Comparison of ENCODE assay signal across 15 cellular contexts in the genomic region with DNA sequence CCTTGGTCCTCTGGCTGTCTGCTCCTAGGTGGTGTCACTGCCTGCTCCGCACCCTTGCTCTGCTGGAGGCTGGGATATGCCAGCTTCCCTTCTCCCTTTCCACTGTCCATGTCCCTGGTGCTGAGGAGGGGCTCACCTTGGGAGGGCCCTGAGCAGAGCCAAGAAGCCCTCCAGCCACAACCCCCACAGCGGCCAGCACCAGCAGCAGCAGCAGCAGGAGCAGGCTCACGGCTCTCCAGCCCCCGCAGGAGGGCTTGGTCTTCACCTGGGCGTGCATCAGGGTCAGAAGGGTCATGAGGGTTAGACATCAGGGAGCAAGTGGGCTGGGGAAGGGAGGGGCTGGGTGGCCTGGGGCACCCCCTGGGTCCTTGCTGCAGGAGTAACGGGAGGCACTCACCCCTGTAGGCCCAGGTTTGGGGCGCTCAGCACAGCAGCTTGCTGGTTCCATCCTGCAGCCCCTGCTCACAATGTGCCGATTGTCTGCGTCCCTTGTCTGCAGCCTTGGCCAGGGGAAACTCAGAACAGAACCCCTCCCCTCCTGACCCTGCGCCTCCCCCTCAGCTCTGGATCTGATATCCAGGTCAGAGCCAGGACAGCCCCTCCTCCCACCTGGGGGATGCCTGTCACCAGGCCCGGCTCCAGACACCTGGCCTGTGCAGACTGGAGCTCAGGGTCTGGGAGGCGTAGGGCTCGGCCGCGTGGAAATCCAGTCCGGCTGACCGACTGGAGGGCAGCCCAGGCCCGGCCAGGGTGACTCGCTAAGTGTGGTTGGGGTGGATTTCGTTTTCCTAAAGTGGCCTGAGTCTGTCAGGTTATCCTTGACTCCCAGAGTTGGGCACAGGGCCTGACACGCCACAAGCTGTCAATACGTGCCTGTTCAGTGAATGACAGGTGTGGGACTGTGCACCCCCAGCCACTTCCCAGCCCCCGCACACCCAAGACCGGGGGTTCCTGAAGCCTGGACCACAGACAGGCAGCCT. TPM values are rescaled to one million over a fixed set of nuclear protein-coding genes. Genes with fewer than 3 reads are reported as not detected.
DNase-seq lines count a peak whose midpoint lies in the region; ATAC-seq, FAIRE-seq and TF ChIP-seq lines count a peak whose summit lies in the region.
"Had no signal": no experiment of that assay in that cellular context is flagged by ENCODE, and none has a peak within 500 bp of the region (broad histone marks: within the 10 kb centered on the region; RNA-seq: fewer than 3 reads in every experiment).

A gene (minus strand): TSS at position 478 of the 980 bp plus-strand sequence. CDS start 30 bp downstream, at position 448.

- no peak within 1 kb of the TSS for H3K4me3 ChIP-seq in BLaER1 treated with 17β-estradiol and CSF1 and Interleukin-3, amounts not matched to agents 10 nM and 100 nM
- no peak within 1 kb of the TSS for H3K4me3 ChIP-seq in GM12878
- H3K4me3 ChIP-seq in naive thymus-derived CD4-positive, alpha-beta T cell (ENCODE audit: low read length) = no peak within 1 kb of the TSS

- no peak within 1 kb of the TSS for H3K4me3 Mint-ChIP-seq in naive thymus-derived CD4-positive, alpha-beta T cell

- intact Hi-C loops in GM12878 (cut with micrococcal nuclease; ENCODE audit: unreplicated experiment) = no loop called here
- intact Hi-C loops in naive thymus-derived CD4-positive, alpha-beta T cell (cut with micrococcal nuclease) = no loop called here

- H3K9me3 ChIP-seq in BLaER1 treated with 17β-estradiol and CSF1 and Interleukin-3, amounts not matched to agents 10 nM and 100 nM (replicated peaks in 1 of 11) = no peaks in the 10 kb centered on the region
- H3K9me3 ChIP-seq in GM12878 (replicated peaks; ENCODE audit: control insufficient read depth, insufficient read depth, low read length) = no peaks in the 10 kb centered on the region
- H3K9me3 ChIP-seq in naive thymus-derived CD4-positive, alpha-beta T cell (ENCODE audit: control insufficient read depth in 2 of 3, low read length in 3 of 3) = no peaks in the 10 kb centered on the region

- peaks cover 42 to 63% (median 51%) of the 10 kb centered on the region in 11 experiments for H3K36me3 ChIP-seq in BLaER1 treated with 17β-estradiol and CSF1 and Interleukin-3, amounts not matched to agents 10 nM and 100 nM
- peaks cover 8 to 19% of the 10 kb centered on the region in 2 experiments; a peak in 3 of 4 replicates for H3K36me3 ChIP-seq in GM12878 (ENCODE audit: control insufficient read depth in 2 of 2, insufficient read depth in 2 of 2, low read length in 1 of 2)
- H3K36me3 ChIP-seq in naive thymus-derived CD4-positive, alpha-beta T cell (ENCODE audit: control insufficient read depth in 2 of 3, insufficient read depth in 3 of 3, low read length in 3 of 3) = peaks cover 0 to 37% (median 9%) of the 10 kb centered on the region in 3 experiments

- H3K4me2 ChIP-seq in BLaER1 treated with 17β-estradiol and CSF1 and Interleukin-3, amounts not matched to agents 10 nM and 100 nM = peak within 1 kb of the TSS in 4 of 11 experiments; percentile 95 to 99 (median 98); a peak in 9 of 22 replicates
- no peak within 1 kb of the TSS for H3K4me2 ChIP-seq in GM12878 (ENCODE audit: control insufficient read depth, insufficient read depth)

- peaks cover 8 to 76% (median 36%) of the 10 kb centered on the region in 11 experiments; a peak in 20 of 22 replicates for H4K20me1 ChIP-seq in BLaER1 treated with 17β-estradiol and CSF1 and Interleukin-3, amounts not matched to agents 10 nM and 100 nM
- H4K20me1 ChIP-seq in GM12878 (ENCODE audit: control insufficient read depth, insufficient read depth) = no peaks in the 10 kb centered on the region

- CTCF ChIA-PET in GM12878 (lab: Yijun Ruan, JAX) = interaction anchor here (0.5 to 1.1 kb wide), 2 partner anchors 16 to 45 kb away, joined by 3 read pairs; no protein-coding TSS in a partner anchor
- CTCF ChIA-PET in naive thymus-derived CD4-positive, alpha-beta T cell (lab: Charles Lee) = interaction anchor here (0.6 to 1.5 kb wide), 2 partner anchors 17 to 41 kb away, joined by 3 read pairs; a partner anchor contains a TSS

- peaks cover 0 to 1% (median 0%) of the 10 kb centered on the region in 11 donors for H3K9me3 Mint-ChIP-seq in naive thymus-derived CD4-positive, alpha-beta T cell
- H3K9me3 Mint-ChIP-seq: activated naive CD4-positive, alpha-beta T cell treated with anti-CD3 and anti-CD28 coated beads, Interleukin-2, amount 50 U/mL, for 24 hours had no signal

- POLR2A ChIA-PET in GM12878 (lab: Charles Lee) = no interaction called here
- POLR2A ChIA-PET in naive thymus-derived CD4-positive, alpha-beta T cell (lab: Charles Lee) = interaction anchor here (1.0 to 1.3 kb wide), 2 partner anchors 14 to 55 kb away, joined by 3 read pairs; a partner anchor contains a TSS

- FAIRE-seq in GM12878 (lab: Jason Lieb, UNC) = no peak
- FAIRE-seq: endothelial cell of umbilical vein, islet of Langerhans, TTC549 had no signal

- H3K27me3 ChIP-seq in BLaER1 treated with 17β-estradiol and CSF1 and Interleukin-3, amounts not matched to agents 10 nM and 100 nM = no peaks in the 10 kb centered on the region
- no peaks in the 10 kb centered on the region for H3K27me3 ChIP-seq in GM12878 (replicated peaks in 1 of 2; ENCODE audit: control insufficient read depth in 2 of 2, insufficient read depth in 2 of 2, low read length in 1 of 2)
- no peaks in the 10 kb centered on the region for H3K27me3 ChIP-seq in naive thymus-derived CD4-positive, alpha-beta T cell (ENCODE audit: control insufficient read depth in 2 of 2, insufficient read depth in 2 of 2, low read length in 2 of 2)

- H3K79me2 ChIP-seq in GM12878 (ENCODE audit: control insufficient read depth, insufficient read depth, low read length) = peaks cover 35% of the 10 kb centered on the region

- DNase-seq in HT-29 (ENCODE audit: low spot score) = no peak
- no peak for DNase-seq in GM12878 (ENCODE audit: low read depth, low spot score)
- no peak for DNase-seq in naive thymus-derived CD4-positive, alpha-beta T cell
- no peak for DNase-seq in nucleus accumbens (lab: John Stamatoyannopoulos, UW)
- DNase-seq in NCI-H1105 treated with DMSO at 0.1 percent for 48 hours (lab: John Stamatoyannopoulos, UW) = no peak
- DNase-seq in LoVo (ENCODE audit: low spot score) = no peak
- DNase-seq: DMS 273 treated with DMSO at 0.1 percent for 48 hours, NCI-H1417, NCI-H774 had no signal

- no peak for TF ChIP-seq EP300 in GM12878 (IDR thresholded peaks at IDR 0.05; ENCODE audit: borderline replicate concordance in 1 of 2, control insufficient read depth in 1 of 2, low read depth in 2 of 2, low read length in 2 of 2)

- peaks cover 0 to 8% (median 6%) of the 10 kb centered on the region in 5 donors for H3K36me3 Mint-ChIP-seq in naive thymus-derived CD4-positive, alpha-beta T cell

- ATAC-seq in GM12878 = no peak
- no peak for ATAC-seq in naive thymus-derived CD4-positive, alpha-beta T cell
- ATAC-seq in GM18867 (IDR thresholded peaks at IDR 0.05; ENCODE audit: unreplicated experiment) = no peak

- no peak within 1 kb of the TSS for H2AFZ ChIP-seq in GM12878 (ENCODE audit: control insufficient read depth, low read depth, low read length)

- no peak for TF ChIP-seq CTCF in GM12878 (IDR thresholded peaks at IDR 0.05 in 2 of 3, conservative IDR thresholded peaks at IDR 0.05 in 1 of 3; ENCODE audit: control insufficient read depth in 2 of 3, extremely low read depth in 1 of 3, insufficient read depth in 1 of 3, low read depth in 3 of 3, low read length in 3 of 3)

- no peak within 1 kb of the TSS for H3K27ac ChIP-seq in BLaER1 treated with 17β-estradiol and CSF1 and Interleukin-3, amounts not matched to agents 10 nM and 100 nM
- no peak within 1 kb of the TSS for H3K27ac ChIP-seq in GM12878 (ENCODE audit: control insufficient read depth, insufficient read depth)
- no peak within 1 kb of the TSS for H3K27ac ChIP-seq in naive thymus-derived CD4-positive, alpha-beta T cell (ENCODE audit: low read depth, low read length)

- TF ChIP-seq RAD21 in GM12878 (IDR thresholded peaks at IDR 0.05; ENCODE audit: insufficient read depth, low read depth, low read length) = no peak

- in situ Hi-C loops in GM12878 (cut with MboI) = no loop called here

- no peaks in the 10 kb centered on the region for H3K27me3 Mint-ChIP-seq in naive thymus-derived CD4-positive, alpha-beta T cell
- H3K27me3 Mint-ChIP-seq: activated naive CD4-positive, alpha-beta T cell treated with anti-CD3 and anti-CD28 coated beads, Interleukin-2, amount 50 U/mL, for 24 hours had no signal

- SMC1A ChIA-PET in GM12878 (lab: Charles Lee; ENCODE audit: uncharacterized antibody, unreplicated experiment) = no interaction called here

- H3K27ac Mint-ChIP-seq in naive thymus-derived CD4-positive, alpha-beta T cell = peak within 1 kb of the TSS in 1 of 9 donors; percentile 28

- H3K9ac ChIP-seq in BLaER1 treated with 17β-estradiol and CSF1 and Interleukin-3, amounts not matched to agents 10 nM and 100 nM = peak within 1 kb of the TSS in 10 of 11 experiments; percentile 3 to 94 (median 88); a peak in 13 of 22 replicates
- H3K9ac ChIP-seq in GM12878 (ENCODE audit: control insufficient read depth, insufficient read depth, low read length) = no peak within 1 kb of the TSS

- H3K4me1 ChIP-seq in BLaER1 treated with 17β-estradiol and CSF1 and Interleukin-3, amounts not matched to agents 10 nM and 100 nM = peaks cover 36 to 55% (median 46%) of the 10 kb centered on the region in 10 experiments
- H3K4me1 ChIP-seq in GM12878 (ENCODE audit: control insufficient read depth, insufficient read depth, low read length) = peaks cover 6% of the 10 kb centered on the region; the same call in 1 of the 2 replicates
- peaks cover 20 to 27% of the 10 kb centered on the region in 2 donors for H3K4me1 ChIP-seq in naive thymus-derived CD4-positive, alpha-beta T cell (ENCODE audit: control insufficient read depth in 2 of 2, insufficient read depth in 2 of 2, low read length in 2 of 2)

- H3K4me1 Mint-ChIP-seq in naive thymus-derived CD4-positive, alpha-beta T cell = peaks cover 11 to 38% (median 32%) of the 10 kb centered on the region in 7 donors

- no TSS peak for BruUV-seq in GM12878 (replicated peaks; lab: Mats Ljungman, UMichigan)

- RAD21 ChIA-PET in GM12878 (lab: Charles Lee; ENCODE audit: unreplicated experiment) = no interaction called here

- 87% methylated on average over 24 of the region's 24 CpGs for whole genome bisulfite sequencing in GM12878 (ENCODE audit: insufficient coverage, insufficient replicate concordance, low lambda C conversion rate, missing lambda C conversion rate)

- peak; percentile 61 for TF ChIP-seq POLR2A in GM12878 (IDR thresholded peaks at IDR 0.05; ENCODE audit: low read depth, low read length)

RNA-seq across cellular contexts. Expression of the gene that starts here (rescaled TPM):
- 33.6 and 34.6 TPM in 2 replicates for total RNA-seq in HT-29 (2014; rRNA removed; shearing (Covaris generic))
- 4.3 and 6.3 TPM in 2 replicates for total RNA-seq in GM12878 (2013; cell fraction: nucleolus; rRNA removed)
- total RNA-seq in GM12878 (2014; rRNA removed) (9.1 and 9.6 TPM in 2 replicates), GM12878 (2014; rRNA removed; fragmentation: Illumina TruSeq; extraction: Trizol) (1.5 and 2.7 TPM in 2 replicates), GM12878 (2021) (5.3 and 5.8 TPM in 2 replicates)
- polyA plus RNA-seq in GM12878 (2011; ENCODE audit: low read depth) = 0.43 TPM
- polyA plus RNA-seq in GM12878 (2011; rRNA removed) (0.66 and 1.5 TPM in 2 replicates), GM12878 (2014; fragmentation: Illumina TruSeq; extraction: Trizol) (1.5 TPM in 1 of 2 replicates, not detected in the other), GM12878 (2014; fragmentation: Nextera tagmentation; extraction: Ambion mirVana) (under 1 TPM in 1 of 2 experiments, not detected in 1; 0.58 TPM), GM12878 (2014; rRNA removed) (7.5 and 11.6 TPM in 2 replicates), GM12878 (2016; fragmentation: Nextera tagmentation; extraction: Ambion mirVana) (1 to 10 TPM in 1 of 2 experiments, under 1 TPM in 1; 0.84 to 1.1 TPM)
- polyA plus RNA-seq in GM12878 (2011; cell fraction: cytosol; rRNA removed) = 1.2 and 9.8 TPM in 2 replicates
- 34.9 and 41.5 TPM in 2 replicates for polyA plus RNA-seq in GM12878 (2011; cell fraction: nucleus; rRNA removed)
- polyA plus RNA-seq in GM12878 (2012) = 4.2 and 7.4 TPM in 2 replicates
- polyA minus RNA-seq in GM12878 (2011; rRNA and poly(A)+ RNA removed) = 0.44 and 1.7 TPM in 2 replicates
- 2.4 and 4.0 TPM in 2 replicates for polyA minus RNA-seq in GM12878 (2011; cell fraction: cytosol; rRNA and poly(A)+ RNA removed)
- polyA minus RNA-seq in GM12878 (2011; cell fraction: nucleus; rRNA and poly(A)+ RNA removed) = 5.4 and 10.9 TPM in 2 replicates
- 10 to 100 TPM in 4 of 5 experiments, 1 to 10 TPM in 1; 5.7 to 44.3 (median 16.0) TPM for total RNA-seq in naive thymus-derived CD4-positive, alpha-beta T cell
- polyA plus RNA-seq in naive thymus-derived CD4-positive, alpha-beta T cell = under 1 TPM in 1 of 2 donors, not detected in 1; 0.22 TPM
